ENCODE assay signal across 15 cellular contexts in the genomic region with DNA sequence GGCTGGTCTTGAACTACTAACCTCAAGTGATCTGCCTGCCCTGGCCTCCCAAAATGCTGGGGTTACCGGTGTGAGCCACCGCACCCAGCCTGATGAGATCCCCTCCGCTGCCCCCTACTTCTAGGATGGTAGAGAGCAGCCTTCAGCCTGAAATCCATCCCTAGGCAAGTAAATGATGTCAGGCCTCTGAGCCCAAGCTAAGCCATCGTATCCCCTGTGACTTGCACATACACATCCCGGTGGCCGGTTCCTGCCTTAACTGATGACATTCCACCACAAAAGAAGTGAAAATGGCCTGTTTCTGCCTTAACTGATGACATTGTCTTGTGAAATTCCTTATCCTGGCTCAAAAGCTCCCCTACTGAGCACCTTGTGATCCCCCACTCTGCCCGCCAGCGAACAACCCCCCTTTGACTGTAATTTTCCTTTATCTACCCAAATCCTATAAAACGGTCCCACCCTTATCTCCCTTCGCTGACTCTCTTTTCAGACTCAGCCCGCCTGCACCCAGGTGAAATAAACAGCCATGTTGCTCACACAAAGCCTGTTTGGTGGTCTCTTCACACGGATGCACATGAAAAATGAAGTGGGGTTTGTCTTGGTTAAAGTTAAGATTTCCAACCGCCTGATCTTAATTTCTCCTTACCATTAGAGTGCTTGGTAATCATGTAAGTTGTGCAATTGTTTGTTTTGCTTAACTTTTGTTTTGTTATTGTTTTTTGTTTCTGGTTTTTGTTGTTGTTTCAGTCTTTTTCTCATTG. TPM values are rescaled to one million over a fixed set of nuclear protein-coding genes. Genes with fewer than 3 reads are reported as not detected.
"Had no signal": no experiment of that assay in that cellular context is flagged by ENCODE, and none has a peak within 500 bp of the region (broad histone marks: within the 10 kb centered on the region; RNA-seq: fewer than 3 reads in every experiment).

No MANE protein-coding gene starts in this region.

RNA-seq across cellular contexts. Expression of a gene that starts 41.4 kb away (rescaled TPM):
- total RNA-seq: cerebellum; dorsolateral prefrontal cortex; heart right ventricle; left lobe of liver; liver; lung; mucosa of descending colon; natural killer cell treated with Interleukin-12 subunit alpha and Interleukin-12 subunit beta and Interleukin-15 and Interleukin-18, amount 100 ng/mL, for 72 hours; ovary; psoas muscle; renal cortical epithelial cell; right cardiac atrium; sigmoid colon; skeletal muscle tissue; upper lobe of left lung had no signal
- polyA plus RNA-seq: liver, ovary, right cardiac atrium had no signal
